In the genomic region with DNA sequence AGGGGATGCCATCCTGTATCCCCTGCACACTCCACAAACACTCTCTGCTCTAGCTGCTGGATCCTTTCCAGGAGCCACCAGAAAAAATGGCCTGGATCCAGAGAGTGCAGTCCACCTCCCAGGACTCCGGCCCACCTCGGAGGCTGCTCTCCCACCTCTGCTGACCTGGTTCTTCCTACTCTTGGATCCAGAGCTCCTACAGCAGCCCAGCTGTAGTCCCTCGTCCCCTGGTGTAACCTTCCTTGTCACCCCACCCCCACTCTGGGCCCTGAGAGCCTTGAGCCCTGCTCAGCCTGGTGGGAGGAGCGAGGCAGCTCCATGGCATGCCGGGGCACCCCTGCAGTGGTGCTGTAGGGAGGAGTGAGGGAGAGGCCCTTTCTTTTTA, we compare ENCODE assay signal across 10 cellular contexts.
"Had no signal": no experiment of that assay in that cellular context is flagged by ENCODE, and none has a peak within 500 bp of the region (broad histone marks: within the 10 kb centered on the region; RNA-seq: fewer than 3 reads in every experiment).

No MANE protein-coding gene starts in this region.

- H3K36me3 ChIP-seq: esophagus muscularis mucosa had no signal

- DNase-seq: activated CD4-positive, alpha-beta memory T cell treated with anti-CD3 and anti-CD28 coated beads for 36 hours; activated CD4-positive, alpha-beta T cell treated with anti-CD3 and anti-CD28 coated beads for 4 hours; activated T-cell treated with anti-CD3 and anti-CD28 coated beads for 4 hours; effector CD8-positive, alpha-beta T cell; nucleus accumbens; stimulated activated CD4-positive, alpha-beta T cell treated with anti-CD3 and anti-CD28 coated beads, Interleukin-12 subunit alpha, Interleukin-12 subunit beta, amount 100 ng/mL, for 4 hours; stimulated activated CD4-positive, alpha-beta T cell treated with anti-CD3 and anti-CD28 coated beads, Interleukin-1b, Interleukin-23, amount 100 ng/mL, for 48 hours; stimulated activated CD8-positive, alpha-beta memory T cell treated with anti-CD3 and anti-CD28 coated beads, Interleukin-4, amount 100 ng/mL, for 48 hours; stimulated activated naive CD4-positive, alpha-beta T cell had no signal

- H3K4me3 ChIP-seq: esophagus muscularis mucosa had no signal
